ENCODE assay signal across 20 cellular contexts in genomic region chr3:131551761-131552160, GRCh38.
"Had no signal": no experiment of that assay in that cellular context is flagged by ENCODE, and none has a peak within 500 bp of the region (broad histone marks: within the 10 kb centered on the region; RNA-seq: fewer than 3 reads in every experiment).

No MANE protein-coding gene starts in this region.

- H3K27ac Mint-ChIP-seq: dendritic cell treated with granulocyte-macrophage colony-stimulating factor and Interleukin-4, amounts not matched to agents 40 ng/mL and 50 ng/mL, for 4 days; naive thymus-derived CD4-positive, alpha-beta T cell; nephron progenitor cell; stimulated activated naive B cell treated with anti-CD40 and anti-IgM and Interleukin-4, amounts not matched to agents 10 μg/mL and 1 μg/mL and 100 μg/mL, for 72 hours; stimulated activated naive CD8-positive, alpha-beta T cell treated with anti-CD3 and anti-CD28 coated beads, Interleukin-15, amount 100 ng/mL, for 72 hours; type B pancreatic cell had no signal

- H3K36me3 ChIP-seq: heart left ventricle, neutrophil, right atrium auricular region, sigmoid colon, uterus had no signal

- H3K27ac ChIP-seq: heart left ventricle, neutrophil, right atrium auricular region, sigmoid colon, skin epidermis, uterus had no signal

- DNase-seq: erythroblast; heart left ventricle; hippocampal formation; left colon; left ventricle myocardium superior; naive thymus-derived CD4-positive, alpha-beta T cell; nephron progenitor cell; posterior cingulate gyrus; sigmoid colon; stimulated activated CD4-positive, alpha-beta T cell treated with anti-CD3 and anti-CD28 coated beads, Interleukin-2, amount 100 ng/mL, for 24 hours; stimulated activated CD4-positive, alpha-beta T cell treated with anti-CD3 and anti-CD28 coated beads, Interleukin-4, amount 100 ng/mL, for 4 hours; stimulated activated naive B cell treated with anti-CD40 and anti-IgM and Interleukin-4, amounts not matched to agents 10 μg/mL and 1 μg/mL and 100 μg/mL, for 72 hours; stimulated activated naive CD8-positive, alpha-beta T cell treated with anti-CD3 and anti-CD28 coated beads, Interleukin-15, amount 100 ng/mL, for 72 hours; uterus had no signal

- H3K4me1 Mint-ChIP-seq: nephron progenitor cell had no signal

- H3K4me1 ChIP-seq: heart left ventricle, right atrium auricular region, sigmoid colon, uterus had no signal

- H3K9me3 Mint-ChIP-seq: dendritic cell treated with granulocyte-macrophage colony-stimulating factor and Interleukin-4, amounts not matched to agents 40 ng/mL and 50 ng/mL, for 4 days; naive thymus-derived CD4-positive, alpha-beta T cell; nephron progenitor cell; stimulated activated naive B cell treated with anti-CD40 and anti-IgM and Interleukin-4, amounts not matched to agents 10 μg/mL and 1 μg/mL and 100 μg/mL, for 72 hours; stimulated activated naive CD8-positive, alpha-beta T cell treated with anti-CD3 and anti-CD28 coated beads, Interleukin-15, amount 100 ng/mL, for 72 hours; type B pancreatic cell had no signal

- ATAC-seq: heart left ventricle; left colon; left ventricle myocardium superior; naive thymus-derived CD4-positive, alpha-beta T cell; stimulated activated naive B cell treated with anti-CD40 and anti-IgM and Interleukin-4, amounts not matched to agents 10 μg/mL and 1 μg/mL and 100 μg/mL, for 72 hours; stimulated activated naive CD8-positive, alpha-beta T cell treated with anti-CD3 and anti-CD28 coated beads, Interleukin-15, amount 100 ng/mL, for 72 hours had no signal

- H3K36me3 Mint-ChIP-seq: naive thymus-derived CD4-positive, alpha-beta T cell; stimulated activated naive B cell treated with anti-CD40 and anti-IgM and Interleukin-4, amounts not matched to agents 10 μg/mL and 1 μg/mL and 100 μg/mL, for 72 hours; type B pancreatic cell had no signal

- H3K4me3 ChIP-seq: heart left ventricle, lung, right atrium auricular region, sigmoid colon, skin epidermis, uterus had no signal

- H3K27me3 ChIP-seq: heart left ventricle, right atrium auricular region, sigmoid colon, uterus had no signal

- H3K9me3 ChIP-seq: heart left ventricle, neutrophil, right atrium auricular region, sigmoid colon, uterus had no signal

- H3K4me3 Mint-ChIP-seq: dendritic cell treated with granulocyte-macrophage colony-stimulating factor and Interleukin-4, amounts not matched to agents 40 ng/mL and 50 ng/mL, for 4 days; naive thymus-derived CD4-positive, alpha-beta T cell; nephron progenitor cell; stimulated activated naive B cell treated with anti-CD40 and anti-IgM and Interleukin-4, amounts not matched to agents 10 μg/mL and 1 μg/mL and 100 μg/mL, for 72 hours; stimulated activated naive CD8-positive, alpha-beta T cell treated with anti-CD3 and anti-CD28 coated beads, Interleukin-15, amount 100 ng/mL, for 72 hours; type B pancreatic cell had no signal
